Comparison of ENCODE assay signal across 20 cellular contexts in the genomic region with DNA sequence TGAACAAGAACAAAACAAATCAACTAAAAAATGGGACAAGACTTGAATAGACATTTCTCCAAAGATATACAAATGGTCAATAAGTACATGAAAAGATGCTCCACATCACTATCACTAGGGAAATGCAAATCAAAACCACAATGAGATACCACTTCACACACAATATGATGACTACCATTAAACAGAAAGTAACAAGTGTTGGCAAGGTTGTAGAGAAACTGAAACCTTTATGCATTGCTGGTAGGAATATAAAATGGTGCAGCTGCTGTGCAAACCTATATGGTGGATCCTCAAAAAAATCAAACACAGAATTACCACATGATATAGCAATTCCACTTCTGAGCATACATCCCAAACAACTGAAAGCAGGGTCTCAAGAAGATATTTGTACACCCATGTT. TPM values are rescaled to one million over a fixed set of nuclear protein-coding genes. Genes with fewer than 3 reads are reported as not detected.
DNase-seq lines count a peak whose midpoint lies in the region; ATAC-seq and TF ChIP-seq lines count a peak whose summit lies in the region.
"Had no signal": no experiment of that assay in that cellular context is flagged by ENCODE, and none has a peak within 500 bp of the region (broad histone marks: within the 10 kb centered on the region; RNA-seq: fewer than 3 reads in every experiment).

No MANE protein-coding gene starts in this region.

- H3K27ac Mint-ChIP-seq in memory B cell, result peak overlapping the region; percentile 17

- H3K4me3 Mint-ChIP-seq in memory B cell, result no peak overlapping the region

- peaks cover 30 to 59% of the 10 kb centered on the region in 2 experiments for H3K79me1 ChIP-seq in IMR-90 (ENCODE audit: low read depth in 1 of 2, low read length in 2 of 2)

- H3K9ac ChIP-seq in IMR-90 (ENCODE audit: low read depth, low read length), result no peak overlapping the region
- H3K9ac ChIP-seq: GM23248, KMS-11, parathyroid adenoma had no signal

- BruUV-seq in IMR-90 (replicated peaks; lab: Mats Ljungman, UMichigan), result no TSS peak

- peaks cover 11% of the 10 kb centered on the region for H3K36me3 Mint-ChIP-seq in memory B cell

- no peak overlapping the region for H3K56ac ChIP-seq in IMR-90 (ENCODE audit: extremely low read depth, insufficient read depth, low read length)

- TF ChIP-seq CTCF in GM12865 (IDR thresholded peaks at IDR 0.05; ENCODE audit: insufficient read depth, low read depth, low read length, missing control alignments) (no peak), IMR-90 (conservative IDR thresholded peaks at IDR 0.05; ENCODE audit: low read depth, low read length) (no peak)

- peaks cover 33% of the 10 kb centered on the region for H3K4me1 Mint-ChIP-seq in memory B cell

- H3K18ac ChIP-seq in IMR-90 (ENCODE audit: low read depth, low read length), result no peak overlapping the region

- H3K27me3 Mint-ChIP-seq in memory B cell, result no peaks in the 10 kb centered on the region

- no peaks in the 10 kb centered on the region for H3K27me3 ChIP-seq in IMR-90 (ENCODE audit: control insufficient read depth, insufficient read depth, low read length)
- H3K27me3 ChIP-seq: BE2C, body of pancreas, stomach had no signal

- no peak overlapping the region for H3K4me2 ChIP-seq in IMR-90 (ENCODE audit: low read depth, low read length)
- H3K4me2 ChIP-seq: KMS-11, smooth muscle cell had no signal

- no peaks in the 10 kb centered on the region for H3K9me3 ChIP-seq in IMR-90 (ENCODE audit: control insufficient read depth, insufficient read depth, low read length)
- H3K9me3 ChIP-seq: BE2C, body of pancreas, stomach had no signal

- no peak overlapping the region for H2AK9ac ChIP-seq in IMR-90 (replicated peaks; ENCODE audit: low read depth, low read length, poor library complexity)

- DNase-seq in GM12865 (ENCODE audit: low read depth) (peak; percentile 55), IMR-90 (no peak), memory B cell (ENCODE audit: low spot score in 2 of 2) (no peak), HuH-7.5 (ENCODE audit: low spot score) (no peak)
- DNase-seq: activated naive CD4-positive, alpha-beta T cell; BE2C; body of pancreas; GM23248; hippocampal formation; left colon; NCI-H1417 treated with DMSO at 0.1 percent for 48 hours; SHP77 treated with DMSO at 0.1 percent for 48 hours; stomach had no signal

- H2BK15ac ChIP-seq in IMR-90 (ENCODE audit: low read depth, low read length), result no peak overlapping the region

- H2AFZ ChIP-seq in IMR-90 (replicated peaks; ENCODE audit: low read length, poor library complexity), result no peak overlapping the region
- H2AFZ ChIP-seq: GM23248, parathyroid adenoma had no signal

- no peak overlapping the region for H3K14ac ChIP-seq in IMR-90 (replicated peaks; ENCODE audit: low read depth, low read length)

- H3K9me3 Mint-ChIP-seq in memory B cell, result peaks cover 2% of the 10 kb centered on the region

- peaks cover 20% of the 10 kb centered on the region for H3K9me1 ChIP-seq in IMR-90 (ENCODE audit: insufficient read depth, low read length)

- 0 out of 2 replicates have a peak, but pooled peaks cover 2% of the 10 kb centered on the region for H3K4me1 ChIP-seq in IMR-90 (ENCODE audit: control insufficient read depth, insufficient read depth, low read length)
- H3K4me1 ChIP-seq: BE2C had no signal

- H2BK120ac ChIP-seq in IMR-90 (ENCODE audit: low read depth, low read length), result no peak overlapping the region

- no peak overlapping the region for H4K5ac ChIP-seq in IMR-90 (ENCODE audit: low read depth, low read length)

- H4K8ac ChIP-seq in IMR-90 (ENCODE audit: low read depth in 2 of 2, low read length in 2 of 2), result no peak overlapping the region

- no peak for TF ChIP-seq RAD21 in IMR-90 (IDR thresholded peaks at IDR 0.05; ENCODE audit: low read length)

- intact Hi-C loops in IMR-90 (cut with micrococcal nuclease), result no loop called here

- ATAC-seq in GM19452 (IDR thresholded peaks at IDR 0.05; ENCODE audit: unreplicated experiment) (peak; percentile 49), IMR-90 (ENCODE audit: low read depth) (no peak), memory B cell (ENCODE audit: low read depth) (peak; percentile 55), HG03571 (IDR thresholded peaks at IDR 0.05; ENCODE audit: unreplicated experiment) (no peak), HG03159 (IDR thresholded peaks at IDR 0.05; ENCODE audit: unreplicated experiment) (no peak)
- ATAC-seq: body of pancreas, left colon had no signal

- POLR2A ChIA-PET in IMR-90 (lab: Charles Lee; ENCODE audit: unreplicated experiment), result no interaction called here

- no peak overlapping the region for H2AK5ac ChIP-seq in IMR-90 (ENCODE audit: low read depth, low read length)

- H3K4me3 ChIP-seq in GM12865 (ENCODE audit: low read depth, low read length) (no peak overlapping the region), IMR-90 (ENCODE audit: insufficient read depth, low read depth, low read length) (no peak overlapping the region)
- H3K4me3 ChIP-seq: body of pancreas, GM23248, smooth muscle cell, stomach had no signal

- H2BK20ac ChIP-seq in IMR-90 (ENCODE audit: low read depth, low read length), result no peak overlapping the region

- H3K4ac ChIP-seq in IMR-90 (ENCODE audit: low read depth, low read length), result no peak overlapping the region

- no peak overlapping the region for H3K27ac ChIP-seq in IMR-90 (ENCODE audit: insufficient read depth, low read length)
- H3K27ac ChIP-seq: body of pancreas, GM23248, KMS-11, parathyroid adenoma, stomach had no signal

- no peak overlapping the region for H2BK5ac ChIP-seq in IMR-90 (ENCODE audit: low read depth, low read length, poor library complexity, severe bottlenecking)

- H4K20me1 ChIP-seq in IMR-90 (ENCODE audit: insufficient read depth, low read length), result no peaks in the 10 kb centered on the region

- H3K23ac ChIP-seq in IMR-90 (ENCODE audit: low read depth, low read length), result peak overlapping the region; percentile 40; the same call in 1 of the 2 replicates

- H4K91ac ChIP-seq in IMR-90 (ENCODE audit: insufficient read depth, low read depth, low read length), result no peak overlapping the region

- no peaks in the 10 kb centered on the region for H3K36me3 ChIP-seq in IMR-90 (ENCODE audit: control insufficient read depth, insufficient read depth, low read length)
- H3K36me3 ChIP-seq: BE2C, stomach had no signal

- in situ Hi-C loops in IMR-90 (cut with MboI; ENCODE audit: low sequenced_read_pairs), result no loop called here

- CTCF ChIA-PET in IMR-90 (lab: Yijun Ruan, JAX), result interaction anchor here (0.6 kb wide), 1 partner anchor 1596 kb away, joined by 4 read pairs; no protein-coding TSS in a partner anchor

- dilution Hi-C loops in IMR-90 (cut with HindIII; ENCODE audit: low sequenced_read_pairs, unreplicated experiment), result no loop called here

- TF ChIP-seq POLR2A in IMR-90 (IDR thresholded peaks at IDR 0.05; ENCODE audit: low read depth, low read length), result no peak

TF ChIP-seq in IMR-90, 13 proteins besides CTCF, POLR2A, EP300 and RAD21 (continues in another document):
- TF ChIP-seq RCOR1 (IDR thresholded peaks at IDR 0.05; ENCODE audit: insufficient replicate concordance, low read length) (no peak), MAZ (IDR thresholded peaks at IDR 0.05; ENCODE audit: borderline replicate concordance, low read depth, low read length) (no peak), NFE2L2 (IDR thresholded peaks at IDR 0.05; ENCODE audit: low read depth, low read length) (no peak), BHLHE40 (IDR thresholded peaks at IDR 0.05; ENCODE audit: low read depth, low read length) (no peak), USF2 (IDR thresholded peaks at IDR 0.05; ENCODE audit: low read depth, low read length) (no peak), RFX5 (IDR thresholded peaks at IDR 0.05; ENCODE audit: low read depth, low read length) (no peak), ELK1 (IDR thresholded peaks at IDR 0.05; ENCODE audit: borderline replicate concordance, low read depth, low read length) (no peak), CEBPB (IDR thresholded peaks at IDR 0.05; ENCODE audit: low read depth, low read length) (no peak), FOS (IDR thresholded peaks at IDR 0.05; ENCODE audit: low read depth, low read length) (no peak), SMC3 (IDR thresholded peaks at IDR 0.05; ENCODE audit: low read depth, low read length) (no peak), CHD1 (IDR thresholded peaks at IDR 0.05; ENCODE audit: low read depth, low read length) (no peak), MXI1 (IDR thresholded peaks at IDR 0.05; ENCODE audit: borderline replicate concordance, low read depth, low read length) (no peak)

RNA-seq across cellular contexts. Expression of gene SMAGP, which starts 5.2 kb away (rescaled TPM):
- total RNA-seq in IMR-90 (2012; rRNA removed), result 12.2 and 15.6 TPM in 2 replicates
- polyA plus RNA-seq in IMR-90 (2012; rRNA removed), result 35.8 and 42.7 TPM in 2 replicates
- 17.0 and 41.6 TPM in 2 replicates for polyA plus RNA-seq in IMR-90 (2012; cell fraction: cytosol; rRNA removed)
- 6.5 and 18.3 TPM in 2 replicates for polyA plus RNA-seq in IMR-90 (2012; cell fraction: nucleus; rRNA removed; ENCODE audit: low replicate concordance)

RNA-seq across cellular contexts. Expression of gene DAZAP2, which starts 26.4 kb away (rescaled TPM):
- total RNA-seq in IMR-90 (2012; rRNA removed), result 62.2 and 77.2 TPM in 2 replicates
- polyA plus RNA-seq in IMR-90 (2012; rRNA removed), result 202 and 316 TPM in 2 replicates
- 40.8 and 243 TPM in 2 replicates for polyA plus RNA-seq in IMR-90 (2012; cell fraction: cytosol; rRNA removed)
- 114 and 133 TPM in 2 replicates for polyA plus RNA-seq in IMR-90 (2012; cell fraction: nucleus; rRNA removed; ENCODE audit: low replicate concordance)

RNA-seq across cellular contexts. Expression of gene POU6F1, which starts 47.2 kb away (rescaled TPM):
- 0.90 and 1.9 TPM in 2 replicates for total RNA-seq in IMR-90 (2012; rRNA removed)
- 3.6 and 4.3 TPM in 2 replicates for polyA plus RNA-seq in IMR-90 (2012; rRNA removed)
- 2.5 and 3.0 TPM in 2 replicates for polyA plus RNA-seq in IMR-90 (2012; cell fraction: cytosol; rRNA removed)
- 15.2 TPM in 2 replicates for polyA plus RNA-seq in IMR-90 (2012; cell fraction: nucleus; rRNA removed; ENCODE audit: low replicate concordance)

RNA-seq across cellular contexts. Expression of gene BIN2, which starts 59.0 kb away (rescaled TPM):
- total RNA-seq in IMR-90 (2012; rRNA removed), result not detected in 2 replicates
- polyA plus RNA-seq in IMR-90 (2012; rRNA removed), result not detected in 2 replicates
- polyA plus RNA-seq in IMR-90 (2012; cell fraction: cytosol; rRNA removed), result not detected in 2 replicates
- polyA plus RNA-seq in IMR-90 (2012; cell fraction: nucleus; rRNA removed; ENCODE audit: low replicate concordance), result not detected in 2 replicates
- total RNA-seq: fibroblast of lung, GM23248, smooth muscle cell had no signal
- polyA plus RNA-seq: fibroblast of lung, GM23248, smooth muscle cell had no signal

Comparison
In these comparisons a context has a peak if more than half of its experiments do, and no peak if none do; other contexts are left out.
1. ATAC-seq: peak in GM19452 (single experiment) and memory B cell (single experiment); none in IMR-90 (single experiment), HG03571 (single experiment) and HG03159 (single experiment).